In the genomic region with DNA sequence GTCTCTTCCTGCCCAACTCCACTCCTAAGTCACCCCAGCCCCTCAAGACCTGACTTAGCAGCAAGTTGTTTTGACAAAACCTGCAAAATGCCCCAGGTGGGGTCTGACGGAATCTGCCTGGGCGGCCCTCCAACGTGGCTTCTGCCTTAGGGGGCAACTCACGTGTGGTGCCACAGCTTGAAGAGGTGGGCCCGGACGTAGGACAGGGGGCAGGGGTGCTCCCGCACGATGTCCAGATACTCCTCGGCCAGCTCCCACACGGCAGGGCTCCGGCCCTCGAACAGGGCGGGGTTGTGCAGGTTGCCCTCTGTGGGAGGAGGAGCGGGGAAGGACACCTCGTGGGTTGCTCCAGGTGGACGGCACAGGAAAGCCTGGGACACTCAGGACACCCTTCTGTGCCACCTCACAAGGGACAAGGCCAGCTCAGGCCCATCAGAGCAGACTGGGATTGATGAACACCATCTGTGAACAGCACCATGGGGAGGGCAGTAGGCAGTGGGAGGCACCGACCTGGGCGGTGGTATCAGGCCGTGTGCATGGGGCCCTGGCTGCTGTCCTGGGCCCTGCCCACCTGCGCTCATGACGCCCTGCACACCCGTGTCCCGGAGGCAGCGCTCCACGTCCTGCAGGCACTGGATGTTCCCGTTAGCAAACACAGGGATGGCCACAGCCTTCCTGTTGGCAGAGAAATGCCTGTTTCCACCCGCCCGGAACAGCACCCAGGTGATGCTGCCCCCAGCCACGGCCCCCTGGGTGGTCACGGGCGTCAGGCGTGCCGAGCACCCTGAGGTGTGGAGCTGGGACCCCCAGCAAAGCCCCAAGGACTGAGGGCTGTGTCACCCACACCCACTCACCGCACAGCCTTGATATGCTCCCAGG, we compare ENCODE assay signal across 20 cellular contexts. TPM values are rescaled to one million over a fixed set of nuclear protein-coding genes. Genes with fewer than 3 reads are reported as not detected.
DNase-seq lines count a peak whose midpoint lies in the region; ATAC-seq, FAIRE-seq and TF ChIP-seq lines count a peak whose summit lies in the region.
"Had no signal": no experiment of that assay in that cellular context is flagged by ENCODE, and none has a peak within 500 bp of the region (broad histone marks: within the 10 kb centered on the region; RNA-seq: fewer than 3 reads in every experiment).

No MANE protein-coding gene starts in this region.

- H3K36me3 ChIP-seq in HEK293 (ENCODE audit: control insufficient read depth in 2 of 2, insufficient read depth in 1 of 2, low read length in 2 of 2), result peaks cover 3 to 84% of the 10 kb centered on the region in 2 experiments; a peak in 1 of 3 replicates
- peaks cover 10 to 27% (median 22%) of the 10 kb centered on the region in 4 experiments; a peak in 5 of 8 replicates for H3K36me3 ChIP-seq in H1 (ENCODE audit: control insufficient read depth in 2 of 4, insufficient read depth in 4 of 4, low read length in 3 of 4)
- H3K36me3 ChIP-seq in spleen, result peaks cover 0 to 79% (median 71%) of the 10 kb centered on the region in 6 donors

- no peak overlapping the region for H4K5ac ChIP-seq in H1 (ENCODE audit: insufficient read length, low read depth, low read length)

- intact Hi-C loops in Right ventricle myocardium inferior (cut with DNase I), result no loop called here
- intact Hi-C loops in cardiac septum (cut with DNase I), result no loop called here
- intact Hi-C loops in spleen (cut with DNase I; ENCODE audit: low total_unique reads), result no loop called here

- H2AK5ac ChIP-seq in H1 (ENCODE audit: low read depth, low read length), result no peak overlapping the region

- H2BK120ac ChIP-seq in H1 (replicated peaks; ENCODE audit: low read depth, low read length), result no peak overlapping the region

- H3K27ac ChIP-seq in HEK293 (ENCODE audit: extremely low read depth, low read depth, low read length) (peak overlapping the region; percentile 32; the same call in 1 of the 2 replicates), H1 (ENCODE audit: low read depth, low read length) (no peak overlapping the region), spleen (no peak overlapping the region)
- H3K27ac ChIP-seq: KMS-11, SJSA1 had no signal

- H3K27me3 ChIP-seq in H1 (replicated peaks in 1 of 4; ENCODE audit: control insufficient read depth in 3 of 4, extremely low read depth in 1 of 4, insufficient read depth in 3 of 4, low read length in 3 of 4) (no peaks in the 10 kb centered on the region), spleen (replicated peaks in 1 of 7) (no peaks in the 10 kb centered on the region)
- H3K27me3 ChIP-seq: SJSA1 had no signal

- H2AFZ ChIP-seq in H1 (ENCODE audit: low read length), result no peak overlapping the region

- H3K9me3 ChIP-seq in HEK293 (ENCODE audit: control insufficient read depth, insufficient read depth, low read depth, low read length) (no peaks in the 10 kb centered on the region), H1 (ENCODE audit: insufficient read depth in 2 of 2, low read depth in 1 of 2, low read length in 1 of 2) (no peaks in the 10 kb centered on the region), spleen (no peaks in the 10 kb centered on the region)
- H3K9me3 ChIP-seq: SJSA1 had no signal

- 91% methylated on average over 33 of the region's 34 CpGs; no CpG with 5 or more reads in 1 of the 2 experiments for WGBS in H1 (ENCODE audit: extremely low coverage in 1 of 2, insufficient coverage in 1 of 2, insufficient read length in 1 of 2, insufficient replicate concordance in 2 of 2, low coverage in 1 of 2, low lambda C conversion rate in 2 of 2, missing lambda C conversion rate in 1 of 2), 2 experiments
- WGBS in spleen, 5 donors, result 91 to 93% (median 92%) methylated on average over 23 to 34 of the region's 34 CpGs

- no peak overlapping the region for H2BK12ac ChIP-seq in H1 (ENCODE audit: low read depth, low read length)

- peaks cover 8% of the 10 kb centered on the region; the same call in 1 of the 2 replicates for H3K23me2 ChIP-seq in H1 (ENCODE audit: low read depth, low read length)

- peak overlapping the region; percentile 41; the same call in 1 of the 2 replicates for H4K8ac ChIP-seq in H1 (ENCODE audit: extremely low read depth, insufficient read depth, low read length)

- TF ChIP-seq POLR2A in H1 (IDR thresholded peaks at IDR 0.05; ENCODE audit: control extremely low read depth in 1 of 2, low read depth in 2 of 2, low read length in 2 of 2) (no peak; a peak in 1 of 3 replicates), spleen (IDR thresholded peaks at IDR 0.05) (no peak)

- H3K18ac ChIP-seq in H1 (ENCODE audit: extremely low read depth, low read length), result no peak overlapping the region

- no peaks in the 10 kb centered on the region for H3K79me2 ChIP-seq in H1 (ENCODE audit: control insufficient read depth in 1 of 2, insufficient read depth in 2 of 2, low read length in 2 of 2)

- no peak overlapping the region for H3K56ac ChIP-seq in H1 (replicated peaks; ENCODE audit: insufficient read length, low read depth, low read length)

- H3K14ac ChIP-seq in H1 (ENCODE audit: insufficient read length), result no peak overlapping the region

- no peak for FAIRE-seq in H1 (lab: Jason Lieb, UNC)
- FAIRE-seq: G401.6 had no signal

- no peak overlapping the region for H2BK20ac ChIP-seq in H1 (ENCODE audit: low read length)

- H3K4ac ChIP-seq in H1 (replicated peaks; ENCODE audit: insufficient read length, low read depth, low read length), result no peak overlapping the region

- POLR2A ChIA-PET in HEK293 (lab: Yijun Ruan, JAX) (interaction anchor here (0.6 to 14.2 kb wide), 13 partner anchors 8 to 93 kb away, joined by 3 to 96 read pairs (median 4); partner anchors contain the start of genes CENPX, DCXR, LRRC45 and RAC3), H1 (lab: Charles Lee; ENCODE audit: partially characterized antibody) (interaction anchor here (0.9 to 16.2 kb wide), 17 partner anchors 4 to 127 kb away, joined by 3 to 161 read pairs (median 5); partner anchors contain the start of genes DUS1L, GPS1, RAC3 and RFNG)

- H3K4me3 ChIP-seq in HEK293 (ENCODE audit: low read depth, low read length), result no peak overlapping the region
- no peak overlapping the region for H3K4me3 ChIP-seq in H1 (ENCODE audit: extremely low read depth in 1 of 4, insufficient read depth in 2 of 4, low read depth in 3 of 4, low read length in 4 of 4)
- no peak overlapping the region for H3K4me3 ChIP-seq in spleen
- H3K4me3 ChIP-seq: SJSA1 had no signal

- H2BK5ac ChIP-seq in H1 (ENCODE audit: low read depth, low read length), result no peak overlapping the region

- H2BK15ac ChIP-seq in H1 (ENCODE audit: low read length), result no peak overlapping the region

- TF ChIP-seq RAD21 in H1 (IDR thresholded peaks at IDR 0.05 in 1 of 2, conservative IDR thresholded peaks at IDR 0.05 in 1 of 2; ENCODE audit: low read depth in 2 of 2, low read length in 2 of 2), result no peak

- no peak overlapping the region for H3K9ac ChIP-seq in H1 (replicated peaks in 1 of 4; ENCODE audit: extremely low read depth in 1 of 4, low read depth in 3 of 4, low read length in 3 of 4)
- H3K9ac ChIP-seq: KMS-11 had no signal

- no peak overlapping the region for H3K4me2 ChIP-seq in H1 (ENCODE audit: insufficient read depth in 1 of 2, low read depth in 2 of 2, low read length in 2 of 2)
- H3K4me2 ChIP-seq: KMS-11 had no signal

- DNase-seq in Right ventricle myocardium inferior (ENCODE audit: missing footprints) (peak; percentile 55), cardiac septum (ENCODE audit: low spot score) (no peak), H1 (ENCODE audit: low read depth in 1 of 2, low spot score in 2 of 2) (no peak), spleen (peak; percentile 73), superior temporal gyrus (ENCODE audit: extremely low spot score) (no peak), NCI-H82 treated with DMSO at 0.1 percent for 48 hours (lab: John Stamatoyannopoulos, UW; ENCODE audit: unreplicated experiment) (no peak)
- DNase-seq: CD4-positive, CD25-positive, alpha-beta regulatory T cell; COR-L47; GOT3; MV-4-11; NCI-H1694 treated with DMSO at 0.1 percent for 48 hours; NCI-H510A; NCI-H774; RPMI8226 had no signal

- CTCF ChIA-PET in HEK293 (lab: Yijun Ruan, JAX) (interaction anchor here (0.5 to 0.7 kb wide), 2 partner anchors 35 to 41 kb away, joined by 3 read pairs; no protein-coding TSS in a partner anchor), H1 (lab: Charles Lee; ENCODE audit: partially characterized antibody) (interaction anchor here (0.6 to 1.6 kb wide), 8 partner anchors 9 to 432 kb away, joined by 3 to 9 read pairs (median 4); partner anchors contain the start of genes DCXR, GPS1 and RFNG)

- no peak overlapping the region for H3K23ac ChIP-seq in H1 (ENCODE audit: insufficient read length)

- peaks cover 0 to 11% of the 10 kb centered on the region in 2 experiments for H4K20me1 ChIP-seq in H1 (replicated peaks in 1 of 2; ENCODE audit: control insufficient read depth in 1 of 2, insufficient read depth in 2 of 2, low read length in 2 of 2)

- no peak for ATAC-seq in Right ventricle myocardium inferior
- ATAC-seq in HG02981 (IDR thresholded peaks at IDR 0.05; ENCODE audit: unreplicated experiment), result no peak

- H3K79me1 ChIP-seq in H1 (ENCODE audit: low read depth, low read length), result peaks cover 5% of the 10 kb centered on the region; the same call in 1 of the 2 replicates

- no peak overlapping the region for H4K91ac ChIP-seq in H1 (replicated peaks; ENCODE audit: insufficient read length, low read length)

- TF ChIP-seq EP300 in H1 (IDR thresholded peaks at IDR 0.05; ENCODE audit: borderline replicate concordance in 1 of 2, low read depth in 2 of 2, low read length in 2 of 2), result no peak

- TF ChIP-seq CTCF in HEK293 (tag by site-specific recombination; IDR thresholded peaks at IDR 0.05) (no peak), H1 (IDR thresholded peaks at IDR 0.05; ENCODE audit: control extremely low read depth in 1 of 3, insufficient read depth in 1 of 3, low read depth in 1 of 3, low read length in 3 of 3) (no peak), spleen (IDR thresholded peaks at IDR 0.05 in 8 of 11, conservative IDR thresholded peaks at IDR 0.05 in 3 of 11) (no peak)

- H3K4me1 ChIP-seq in HEK293 (ENCODE audit: control insufficient read depth, insufficient read depth, low read length) (peaks cover 7% of the 10 kb centered on the region; the same call in 1 of the 2 replicates), H1 (replicated peaks in 1 of 4; ENCODE audit: control insufficient read depth in 3 of 4, insufficient read depth in 4 of 4, low read length in 3 of 4) (peaks cover 0 to 9% (median 5%) of the 10 kb centered on the region in 4 experiments; a peak in 5 of 7 replicates), spleen (peaks cover 14 to 77% (median 38%) of the 10 kb centered on the region in 6 donors)

RNA-seq across cellular contexts. Expression of gene DUS1L, which starts 4.3 kb away (rescaled TPM):
- total RNA-seq in Right ventricle myocardium inferior (59.3 TPM), cardiac septum (47.6 TPM), spleen (100 to 1,000 TPM in 3 of 7 donors, 10 to 100 TPM in 4; 76.4 to 114 (median 87.9) TPM)
- 68.0 and 69.1 TPM in 2 replicates for total RNA-seq in H1 (2021; fragmentation: NEBNext Ultra II Directional; extraction: Animal tissue kit (Norgen Biotek cat#: 25700))
- polyA plus RNA-seq in H1 (2011; rRNA removed) (34.5 and 60.4 TPM in 2 replicates), spleen (100 to 1,000 TPM; 130 to 174 (median 173) TPM)
- polyA plus RNA-seq in H1 (2011; cell fraction: cytosol; rRNA removed), result 66.5 TPM
- 317 TPM for polyA plus RNA-seq in H1 (2011; cell fraction: nucleus; rRNA removed)
- polyA plus RNA-seq in H1 (2012, experiment 1 of 2), result 43.1 to 60.5 TPM (median 57.0 TPM) in 4 replicates
- polyA plus RNA-seq in H1 (2012, experiment 2 of 2), result 60.6 TPM
- polyA plus RNA-seq in H1 (2013, experiment 1 of 2), result 38.5 TPM
- 36.1 TPM for polyA plus RNA-seq in H1 (2013, experiment 2 of 2)
- 19.1 and 24.6 TPM in 2 replicates for polyA minus RNA-seq in H1 (2011; rRNA and poly(A)+ RNA removed)
- polyA minus RNA-seq in H1 (2011; cell fraction: cytosol; rRNA and poly(A)+ RNA removed), result 27.5 TPM
- polyA minus RNA-seq in H1 (2011; cell fraction: nucleus; rRNA and poly(A)+ RNA removed), result 58.5 TPM

RNA-seq across cellular contexts. Expression of gene GPS1, which starts 9.6 kb away (rescaled TPM):
- total RNA-seq in Right ventricle myocardium inferior, result 80.9 TPM
- 67.4 TPM for total RNA-seq in cardiac septum
- 153 and 157 TPM in 2 replicates for total RNA-seq in H1 (2021; fragmentation: NEBNext Ultra II Directional; extraction: Animal tissue kit (Norgen Biotek cat#: 25700))
- polyA plus RNA-seq in H1 (2011; rRNA removed), result 277 and 354 TPM in 2 replicates
- polyA plus RNA-seq in H1 (2011; cell fraction: cytosol; rRNA removed), result 226 TPM
- polyA plus RNA-seq in H1 (2011; cell fraction: nucleus; rRNA removed), result 351 TPM
- 127 to 186 TPM (median 168 TPM) in 4 replicates for polyA plus RNA-seq in H1 (2012, experiment 1 of 2)
- polyA plus RNA-seq in H1 (2012, experiment 2 of 2), result 200 TPM
- polyA plus RNA-seq in H1 (2013, experiment 1 of 2), result 99.3 TPM
- 100 TPM for polyA plus RNA-seq in H1 (2013, experiment 2 of 2)
- 137 and 141 TPM in 2 replicates for polyA minus RNA-seq in H1 (2011; rRNA and poly(A)+ RNA removed)
- 110 TPM for polyA minus RNA-seq in H1 (2011; cell fraction: cytosol; rRNA and poly(A)+ RNA removed)
- 96.5 TPM for polyA minus RNA-seq in H1 (2011; cell fraction: nucleus; rRNA and poly(A)+ RNA removed)
- 10 to 100 TPM; 61.5 to 77.2 (median 66.5) TPM for total RNA-seq in spleen
- polyA plus RNA-seq in spleen, result 100 to 1,000 TPM in 1 of 3 donors, 10 to 100 TPM in 2; 69.5 to 109 (median 95.4) TPM

RNA-seq across cellular contexts. Expression of gene RFNG, which starts 9.7 kb away (rescaled TPM):
- total RNA-seq in Right ventricle myocardium inferior, result 19.3 TPM
- 21.0 TPM for total RNA-seq in cardiac septum
- total RNA-seq in H1 (2021; fragmentation: NEBNext Ultra II Directional; extraction: Animal tissue kit (Norgen Biotek cat#: 25700)), result 26.7 and 30.9 TPM in 2 replicates
- polyA plus RNA-seq in H1 (2011; rRNA removed), result 28.4 and 50.3 TPM in 2 replicates
- polyA plus RNA-seq in H1 (2011; cell fraction: cytosol; rRNA removed), result 25.7 TPM
- 139 TPM for polyA plus RNA-seq in H1 (2011; cell fraction: nucleus; rRNA removed)
- polyA plus RNA-seq in H1 (2012, experiment 1 of 2), result 26.1 to 34.2 TPM (median 32.0 TPM) in 4 replicates
- polyA plus RNA-seq in H1 (2012, experiment 2 of 2), result 32.2 TPM
- polyA plus RNA-seq in H1 (2013, experiment 1 of 2), result 26.3 TPM
- 26.6 TPM for polyA plus RNA-seq in H1 (2013, experiment 2 of 2)
- polyA minus RNA-seq in H1 (2011; rRNA and poly(A)+ RNA removed), result 8.3 and 9.7 TPM in 2 replicates
- polyA minus RNA-seq in H1 (2011; cell fraction: cytosol; rRNA and poly(A)+ RNA removed), result 15.2 TPM
- polyA minus RNA-seq in H1 (2011; cell fraction: nucleus; rRNA and poly(A)+ RNA removed), result 23.8 TPM
- total RNA-seq in spleen, result 10 to 100 TPM; 21.4 to 36.3 (median 26.0) TPM
- 10 to 100 TPM; 24.5 to 42.3 (median 41.5) TPM for polyA plus RNA-seq in spleen

RNA-seq across cellular contexts. Expression of gene DCXR, which starts 23.8 kb away (rescaled TPM):
- 175 TPM for total RNA-seq in Right ventricle myocardium inferior
- total RNA-seq in cardiac septum, result 144 TPM
- 96.3 and 110 TPM in 2 replicates for total RNA-seq in H1 (2021; fragmentation: NEBNext Ultra II Directional; extraction: Animal tissue kit (Norgen Biotek cat#: 25700))
- 212 and 338 TPM in 2 replicates for polyA plus RNA-seq in H1 (2011; rRNA removed)
- polyA plus RNA-seq in H1 (2011; cell fraction: cytosol; rRNA removed), result 163 TPM
- 167 TPM for polyA plus RNA-seq in H1 (2011; cell fraction: nucleus; rRNA removed)
- polyA plus RNA-seq in H1 (2012, experiment 1 of 2), result 92.1 to 118 TPM (median 110 TPM) in 4 replicates
- 187 TPM for polyA plus RNA-seq in H1 (2012, experiment 2 of 2)
- polyA plus RNA-seq in H1 (2013, experiment 1 of 2), result 57.6 TPM
- polyA plus RNA-seq in H1 (2013, experiment 2 of 2), result 58.1 TPM
- polyA minus RNA-seq in H1 (2011; rRNA and poly(A)+ RNA removed), result 35.5 and 81.7 TPM in 2 replicates
- 40.5 TPM for polyA minus RNA-seq in H1 (2011; cell fraction: cytosol; rRNA and poly(A)+ RNA removed)
- 31.1 TPM for polyA minus RNA-seq in H1 (2011; cell fraction: nucleus; rRNA and poly(A)+ RNA removed)
- 10 to 100 TPM; 44.2 to 82.5 (median 54.9) TPM for total RNA-seq in spleen
- polyA plus RNA-seq in spleen, result 10 to 100 TPM; 74.8 to 88.0 (median 87.6) TPM

RNA-seq across cellular contexts. Expression of gene RAC3, which starts 29.8 kb away (rescaled TPM):
- total RNA-seq in Right ventricle myocardium inferior (2.2 TPM), cardiac septum (0.65 TPM), spleen (1 to 10 TPM in 2 of 7 donors, under 1 TPM in 3, not detected in 2; 0.60 to 1.4 (median 0.66) TPM)
- total RNA-seq in H1 (2021; fragmentation: NEBNext Ultra II Directional; extraction: Animal tissue kit (Norgen Biotek cat#: 25700)), result 167 and 177 TPM in 2 replicates
- polyA plus RNA-seq in H1 (2011; rRNA removed) (299 and 520 TPM in 2 replicates), spleen (1 to 10 TPM; 1.0 to 3.4 (median 2.0) TPM)
- 290 TPM for polyA plus RNA-seq in H1 (2011; cell fraction: cytosol; rRNA removed)
- polyA plus RNA-seq in H1 (2011; cell fraction: nucleus; rRNA removed), result 408 TPM
- 93.2 to 160 TPM (median 150 TPM) in 4 replicates for polyA plus RNA-seq in H1 (2012, experiment 1 of 2)
- 143 TPM for polyA plus RNA-seq in H1 (2012, experiment 2 of 2)
- polyA plus RNA-seq in H1 (2013, experiment 1 of 2), result 141 TPM
- polyA plus RNA-seq in H1 (2013, experiment 2 of 2), result 139 TPM
- 54.1 and 62.9 TPM in 2 replicates for polyA minus RNA-seq in H1 (2011; rRNA and poly(A)+ RNA removed)
- polyA minus RNA-seq in H1 (2011; cell fraction: cytosol; rRNA and poly(A)+ RNA removed), result 82.6 TPM
- polyA minus RNA-seq in H1 (2011; cell fraction: nucleus; rRNA and poly(A)+ RNA removed), result 83.3 TPM
- total RNA-seq: A172 had no signal

Comparison
In these comparisons a context has a peak if more than half of its experiments do, and no peak if none do; other contexts are left out.
1. DNase-seq: peak in Right ventricle myocardium inferior (single experiment) and spleen (single experiment); none in cardiac septum (single experiment), H1 (0 of 2), superior temporal gyrus (single experiment) and NCI-H82 treated with DMSO at 0.1 percent for 48 hours (single experiment).